11 cellular contexts compared by ENCODE assay signal in genomic region chr21:38355353-38355752, GRCh38.
"Had no signal": no experiment of that assay in that cellular context is flagged by ENCODE, and none has a peak within 500 bp of the region (broad histone marks: within the 10 kb centered on the region; RNA-seq: fewer than 3 reads in every experiment).

No MANE protein-coding gene starts in this region.

- H3K27ac ChIP-seq: epithelial cell of prostate, esophagus muscularis mucosa, gastrocnemius medialis, heart right ventricle, left ventricle myocardium inferior, lower lobe of right lung, neutrophil, right lobe of liver, spleen, transverse colon had no signal

- H3K4me1 ChIP-seq: gastrocnemius medialis, right lobe of liver had no signal

- H3K9me3 ChIP-seq: esophagus muscularis mucosa, gastrocnemius medialis, left ventricle myocardium inferior, lower lobe of right lung, neutrophil, right lobe of liver, transverse colon had no signal

- H3K27me3 ChIP-seq: neutrophil, right lobe of liver had no signal

- H3K4me3 ChIP-seq: esophagus muscularis mucosa, gastrocnemius medialis, heart right ventricle, left ventricle myocardium inferior, lower lobe of right lung, right lobe of liver, spleen, transverse colon had no signal

- DNase-seq: cerebellar nuclear complex had no signal

- H3K36me3 ChIP-seq: esophagus muscularis mucosa, gastrocnemius medialis, heart right ventricle, left ventricle myocardium inferior, lower lobe of right lung, neutrophil, right lobe of liver, spleen, transverse colon had no signal
